ENCODE assay signal across 8 cellular contexts in genomic region chr5:31639488-31640011, GRCh38. TPM values are rescaled to one million over a fixed set of nuclear protein-coding genes. Genes with fewer than 3 reads are reported as not detected.
A peak's percentile ranks its signal among the peaks of the same experiment; 100 is the strongest.
DNase-seq lines count a peak whose midpoint lies in the region; ATAC-seq and TF ChIP-seq lines count a peak whose summit lies in the region.

No MANE protein-coding gene starts in this region.

- H3K36me3 ChIP-seq in DND-41 (ENCODE audit: insufficient read depth, low read length) = no peaks in the 10 kb centered on the region
- no peaks in the 10 kb centered on the region for H3K36me3 ChIP-seq in mammary epithelial cell (ENCODE audit: insufficient read depth, low read length)

- H3K27me3 ChIP-seq in DND-41 (ENCODE audit: insufficient read depth, low read length, poor library complexity) = peaks cover 42% of the 10 kb centered on the region
- peaks cover 13% of the 10 kb centered on the region for H3K27me3 ChIP-seq in mammary epithelial cell (ENCODE audit: insufficient read depth, low read length)

- in situ Hi-C loops in mammary epithelial cell (cut with MboI; ENCODE audit: low sequenced_read_pairs in 2 of 2) = no loop called here

- no peaks in the 10 kb centered on the region for H3K79me2 ChIP-seq in DND-41 (ENCODE audit: insufficient read depth, low read length)
- no peaks in the 10 kb centered on the region for H3K79me2 ChIP-seq in mammary epithelial cell (ENCODE audit: insufficient read depth, low read length)

- no peaks in the 10 kb centered on the region; the same call in 1 of the 2 replicates for H4K20me1 ChIP-seq in DND-41 (ENCODE audit: insufficient read depth, low read length)
- H4K20me1 ChIP-seq in mammary epithelial cell (ENCODE audit: insufficient read depth, low read length) = no peaks in the 10 kb centered on the region

- H3K27ac ChIP-seq in DND-41 (ENCODE audit: low read length) (no peak overlapping the region), mammary epithelial cell (ENCODE audit: insufficient read depth, low read depth, low read length) (no peak overlapping the region)

- CTCF ChIA-PET in mammary epithelial cell (lab: Charles Lee; ENCODE audit: low non-redundant PET) = no interaction called here

- dilution Hi-C loops in mammary epithelial cell (cut with HindIII; ENCODE audit: low sequenced_read_pairs) = loop anchor here (5.0 kb wide), 1 partner anchor 38 kb away; no protein-coding TSS in a partner anchor

- H3K9me3 ChIP-seq in DND-41 (ENCODE audit: insufficient read depth, low read length, severe bottlenecking) (no peaks in the 10 kb centered on the region), mammary epithelial cell (replicated peaks; ENCODE audit: insufficient read depth, low read length) (no peaks in the 10 kb centered on the region)

- no peak for ATAC-seq in DND-41 (ENCODE audit: insufficient read depth, low read depth)
- peak; percentile 8 for ATAC-seq in HG03354 (IDR thresholded peaks at IDR 0.05; ENCODE audit: poor library complexity, severe bottlenecking, unreplicated experiment)
- ATAC-seq in GM18870 (IDR thresholded peaks at IDR 0.05; ENCODE audit: unreplicated experiment) = no peak
- no peak for ATAC-seq in GM21447 (IDR thresholded peaks at IDR 0.05; ENCODE audit: unreplicated experiment)

- intact Hi-C loops in mammary epithelial cell (cut with micrococcal nuclease) = no loop called here

- H3K9ac ChIP-seq in DND-41 (ENCODE audit: low read depth, low read length) = peak overlapping the region; percentile 42; the same call in 1 of the 2 replicates
- no peak overlapping the region for H3K9ac ChIP-seq in mammary epithelial cell (ENCODE audit: insufficient read depth, low read length)

- BruUV-seq in mammary epithelial cell (replicated peaks; lab: Mats Ljungman, UMichigan) = no TSS peak

- no peak overlapping the region for H2AFZ ChIP-seq in DND-41 (ENCODE audit: low read depth, low read length)
- peak overlapping the region; percentile 95 for H2AFZ ChIP-seq in mammary epithelial cell (ENCODE audit: low read depth, low read length)

- H3K4me3 ChIP-seq in DND-41 (ENCODE audit: low read depth in 1 of 2, low read length in 2 of 2) (peak overlapping the region in 1 of 2 experiments; percentile 56; a peak in 1 of 4 replicates), mammary epithelial cell (replicated peaks in 1 of 3; ENCODE audit: insufficient read depth in 1 of 3, low read depth in 2 of 3, low read length in 3 of 3) (peak overlapping the region in 2 of 3 experiments; percentile 49 to 56)

- peaks cover 11% of the 10 kb centered on the region for H3K4me1 ChIP-seq in DND-41 (ENCODE audit: insufficient read depth, low read length)
- peaks cover 9% of the 10 kb centered on the region for H3K4me1 ChIP-seq in mammary epithelial cell (ENCODE audit: insufficient read depth, low read length)

- DNase-seq in DND-41 = no peak
- DNase-seq in mammary epithelial cell = no peak
- DNase-seq in midbrain (lab: John Stamatoyannopoulos, UW) = peak; percentile 26
- DNase-seq in SKM-1 treated with dmso at 0.1 percent for 144 hours (lab: John Stamatoyannopoulos, UW; ENCODE audit: unreplicated experiment) = no peak
- no peak for DNase-seq in occipital lobe (lab: John Stamatoyannopoulos, UW)

- TF ChIP-seq CTCF in DND-41 (IDR thresholded peaks at IDR 0.05; ENCODE audit: borderline replicate concordance, extremely low read depth, low read length, poor library complexity, severe bottlenecking) (no peak), mammary epithelial cell (conservative IDR thresholded peaks at IDR 0.05 in 1 of 2, IDR thresholded peaks at IDR 0.05 in 1 of 2; ENCODE audit: extremely low read depth in 1 of 2, insufficient read depth in 1 of 2, low read depth in 1 of 2, low read length in 2 of 2) (no peak)

- 12% methylated on average over 16 of the region's 41 CpGs for WGBS in mammary epithelial cell (ENCODE audit: low coverage, missing lambda C conversion rate)

- H3K4me2 ChIP-seq in DND-41 (ENCODE audit: insufficient read depth, low read length) (peak overlapping the region; percentile 73), mammary epithelial cell (ENCODE audit: insufficient read depth, low read depth, low read length) (peak overlapping the region; percentile 95)

RNA-seq across cellular contexts. Expression of gene PDZD2, which starts 0.6 kb away (rescaled TPM):
- total RNA-seq in mammary epithelial cell (under 1 TPM; 0.33 to 0.71 TPM), occipital lobe (22.0 TPM)
- polyA plus RNA-seq in mammary epithelial cell = 0.69 TPM
- 1.8 TPM for polyA minus RNA-seq in mammary epithelial cell

Comparison
In these comparisons a context has a peak if more than half of its experiments do, and no peak if none do; other contexts are left out.
1. RNA of gene PDZD2, which starts 0.6 kb away (total RNA-seq): 22.0 TPM in occipital lobe (single experiment); 0.33 to 0.71 TPM in mammary epithelial cell; every median in the first group is over 10 times any median in the second.